15 cellular contexts compared by ENCODE assay signal in the genomic region with DNA sequence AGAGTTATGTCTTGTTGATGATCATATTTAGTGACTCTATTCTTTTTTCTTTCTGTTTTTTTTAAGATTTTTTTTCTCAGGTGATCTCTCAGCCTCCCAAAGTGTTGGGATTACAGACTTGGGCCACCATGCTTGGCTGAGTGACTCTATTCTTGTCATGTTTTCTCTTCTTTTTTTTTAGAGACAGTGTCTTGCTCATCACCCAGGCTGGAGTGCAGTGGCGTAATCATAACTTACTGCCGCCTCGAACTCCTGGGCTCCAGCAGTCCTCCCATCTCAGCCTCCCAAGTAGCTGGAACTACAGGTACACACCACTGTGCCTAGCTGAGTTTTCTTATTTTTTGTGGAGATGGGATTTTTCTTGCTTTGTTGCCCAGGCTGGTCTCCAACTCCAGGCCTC. TPM values are rescaled to one million over a fixed set of nuclear protein-coding genes. Genes with fewer than 3 reads are reported as not detected.
DNase-seq lines count a peak whose midpoint lies in the region; ATAC-seq and TF ChIP-seq lines count a peak whose summit lies in the region.
"Had no signal": no experiment of that assay in that cellular context is flagged by ENCODE, and none has a peak within 500 bp of the region (broad histone marks: within the 10 kb centered on the region; RNA-seq: fewer than 3 reads in every experiment).

No MANE protein-coding gene starts in this region.

- H3K4me3 Mint-ChIP-seq in dendritic cell treated with granulocyte-macrophage colony-stimulating factor and Interleukin-4, amounts not matched to agents 40 ng/mL and 50 ng/mL, for 4 days: no peak overlapping the region
- H3K4me3 Mint-ChIP-seq: CD4-positive, CD25-positive, alpha-beta regulatory T cell; HFFc6 had no signal

- peaks cover 61% of the 10 kb centered on the region for H3K36me3 Mint-ChIP-seq in dendritic cell treated with granulocyte-macrophage colony-stimulating factor and Interleukin-4, amounts not matched to agents 40 ng/mL and 50 ng/mL, for 4 days (ENCODE audit: low read depth)

- no peak overlapping the region for H3K4me3 ChIP-seq in cardiac muscle cell
- H3K4me3 ChIP-seq in psoas muscle: peak overlapping the region; percentile 18
- H3K4me3 ChIP-seq: BLaER1 treated with 17β-estradiol and CSF1 and Interleukin-3, amounts not matched to agents 10 nM and 100 nM had no signal

- no peaks in the 10 kb centered on the region for H3K27me3 ChIP-seq in cardiac muscle cell
- H3K27me3 ChIP-seq in psoas muscle (ENCODE audit: insufficient read depth in 3 of 3, low read length in 2 of 3): no peaks in the 10 kb centered on the region
- H3K27me3 ChIP-seq: BLaER1 treated with 17β-estradiol and CSF1 and Interleukin-3, amounts not matched to agents 10 nM and 100 nM had no signal

- TF ChIP-seq CTCF in cardiac muscle cell (IDR thresholded peaks at IDR 0.05; ENCODE audit: low read depth, low read length) (no peak), psoas muscle (IDR thresholded peaks at IDR 0.05) (no peak)

- peak overlapping the region; percentile 43 for H3K27ac Mint-ChIP-seq in dendritic cell treated with granulocyte-macrophage colony-stimulating factor and Interleukin-4, amounts not matched to agents 40 ng/mL and 50 ng/mL, for 4 days
- H3K27ac Mint-ChIP-seq: HFFc6 had no signal

- peak overlapping the region; percentile 53 for H3K27ac ChIP-seq in cardiac muscle cell
- H3K27ac ChIP-seq in psoas muscle: peak overlapping the region; percentile 88
- H3K27ac ChIP-seq: BLaER1 treated with 17β-estradiol and CSF1 and Interleukin-3, amounts not matched to agents 10 nM and 100 nM; HL-60 had no signal

- WGBS in psoas muscle, 3 donors: 86 to 94% (median 87%) methylated on average over 3 of the region's 3 CpGs

- DNase-seq in cardiac muscle cell (ENCODE audit: low read depth in 1 of 2, low spot score in 1 of 2) (no peak), left ventricle myocardium superior (no peak), MV-4-11 (lab: John Stamatoyannopoulos, UW) (peak; percentile 34), psoas muscle (no peak), NCI-H748 treated with DMSO at 0.1 percent for 48 hours (lab: John Stamatoyannopoulos, UW) (no peak)
- DNase-seq: ACHN; CD4-positive, CD25-positive, alpha-beta regulatory T cell; DMS53; GF-D8; HCEC 1CT; HFFc6 had no signal

- no peaks in the 10 kb centered on the region for H3K9me3 Mint-ChIP-seq in dendritic cell treated with granulocyte-macrophage colony-stimulating factor and Interleukin-4, amounts not matched to agents 40 ng/mL and 50 ng/mL, for 4 days
- H3K9me3 Mint-ChIP-seq: CD4-positive, CD25-positive, alpha-beta regulatory T cell; HFFc6 had no signal

- H3K4me1 Mint-ChIP-seq in dendritic cell treated with granulocyte-macrophage colony-stimulating factor and Interleukin-4, amounts not matched to agents 40 ng/mL and 50 ng/mL, for 4 days (ENCODE audit: low read depth): peaks cover 5% of the 10 kb centered on the region

- H3K4me1 ChIP-seq in cardiac muscle cell (ENCODE audit: low read depth): peaks cover 10% of the 10 kb centered on the region
- peaks cover 37% of the 10 kb centered on the region for H3K4me1 ChIP-seq in psoas muscle
- H3K4me1 ChIP-seq: BLaER1 treated with 17β-estradiol and CSF1 and Interleukin-3, amounts not matched to agents 10 nM and 100 nM had no signal

- H3K9me3 ChIP-seq in cardiac muscle cell (ENCODE audit: low read depth): no peaks in the 10 kb centered on the region
- no peaks in the 10 kb centered on the region for H3K9me3 ChIP-seq in psoas muscle
- H3K9me3 ChIP-seq: BLaER1 treated with 17β-estradiol and CSF1 and Interleukin-3, amounts not matched to agents 10 nM and 100 nM had no signal

- ATAC-seq in left ventricle myocardium superior (no peak), psoas muscle (peak in 3 of 4 donors; percentile 58 to 70 (median 65)), GM21447 (IDR thresholded peaks at IDR 0.05; ENCODE audit: unreplicated experiment) (no peak)

- H3K27me3 Mint-ChIP-seq in dendritic cell treated with granulocyte-macrophage colony-stimulating factor and Interleukin-4, amounts not matched to agents 40 ng/mL and 50 ng/mL, for 4 days: no peaks in the 10 kb centered on the region
- H3K27me3 Mint-ChIP-seq: CD4-positive, CD25-positive, alpha-beta regulatory T cell had no signal

- intact Hi-C loops in left ventricle myocardium superior (cut with micrococcal nuclease) (no loop called here), psoas muscle (cut with DNase I) (no loop called here)
- intact Hi-C loops in dendritic cell treated with granulocyte-macrophage colony-stimulating factor and Interleukin-4, amounts not matched to agents 40 ng/mL and 50 ng/mL, for 4 days (cut with micrococcal nuclease): no loop called here

- peaks cover 5% of the 10 kb centered on the region for H3K36me3 ChIP-seq in cardiac muscle cell
- peaks cover 0 to 5% of the 10 kb centered on the region in 2 donors for H3K36me3 ChIP-seq in psoas muscle (ENCODE audit: insufficient read depth in 1 of 2, low read depth in 1 of 2)

RNA-seq across cellular contexts. Expression of gene ZMYM4, which starts 36.9 kb away (rescaled TPM):
- total RNA-seq in cardiac muscle cell (28.2 and 34.8 TPM in 2 replicates), left ventricle myocardium superior (34.9 TPM), psoas muscle (10 to 100 TPM; 25.3 to 32.6 (median 26.6) TPM)
- polyA plus RNA-seq in cardiac muscle cell (27.9 and 35.9 TPM in 2 replicates), psoas muscle (10 to 100 TPM in 1 of 3 donors, 1 to 10 TPM in 2; 4.6 to 13.0 (median 4.8) TPM)

Comparison
In these comparisons a context has a peak if more than half of its experiments do, and no peak if none do; other contexts are left out.
1. ATAC-seq: peak in psoas muscle (3 of 4); none in left ventricle myocardium superior (single experiment) and GM21447 (single experiment).